ENCODE assay signal across 1 cellular context in genomic region chr14:105374389-105374788, GRCh38.
TF ChIP-seq lines count a peak whose summit lies in the region.

No MANE protein-coding gene starts in this region.

TF ChIP-seq in HepG2, 621 proteins besides CTCF, POLR2A, EP300 and RAD21:
- TF ChIP-seq HDAC2 (CRISPR knock-in tag; IDR thresholded peaks at IDR 0.05) (no peak), ZNF839 (CRISPR knock-in tag; IDR thresholded peaks at IDR 0.05; ENCODE audit: borderline replicate concordance) (no peak)
